23 cellular contexts compared by ENCODE assay signal in genomic region chr2:117704818-117705217, GRCh38.
"Had no signal": no experiment of that assay in that cellular context is flagged by ENCODE, and none has a peak within 500 bp of the region (broad histone marks: within the 10 kb centered on the region; RNA-seq: fewer than 3 reads in every experiment).

No MANE protein-coding gene starts in this region.

- DNase-seq: Karpas-422, KG1, MG63, NCI-H1092, NCI-H1105 treated with DMSO at 0.1 percent for 48 hours, NCI-H1417 treated with DMSO at 0.1 percent for 48 hours, NCI-H146, NCI-H187, NCI-H2029, NCI-H2081 treated with DMSO at 0.1 percent for 48 hours, NCI-H2171, NCI-H226, NCI-H446, NCI-H510A, NCI-H524 treated with DMSO at 0.1 percent for 48 hours, NCI-H69, NCI-H774, Right ventricle myocardium superior, RPMI8226, SK-N-SH, SW 1271, T-cell had no signal

- H3K9me3 ChIP-seq: MG63, SK-N-SH had no signal

- H3K4me2 ChIP-seq: SK-N-SH had no signal

- FAIRE-seq: RCC 7860 had no signal

- ATAC-seq: T-cell had no signal

- H3K9ac ChIP-seq: SK-N-SH had no signal

- H3K4me3 ChIP-seq: MG63 had no signal

- H3K36me3 ChIP-seq: MG63 had no signal

- H3K27me3 ChIP-seq: MG63 had no signal
